19 cellular contexts compared by ENCODE assay signal in genomic region chr6:34565722-34566137, GRCh38. TPM values are rescaled to one million over a fixed set of nuclear protein-coding genes. Genes with fewer than 3 reads are reported as not detected.
A peak's percentile ranks its signal among the peaks of the same experiment; 100 is the strongest.
DNase-seq lines count a peak whose midpoint lies in the region; ATAC-seq, FAIRE-seq and TF ChIP-seq lines count a peak whose summit lies in the region.
"Had no signal": no experiment of that assay in that cellular context is flagged by ENCODE, and none has a peak within 500 bp of the region (broad histone marks: within the 10 kb centered on the region; RNA-seq: fewer than 3 reads in every experiment).

No MANE protein-coding gene starts in this region.

- H3K79me2 ChIP-seq in SK-N-SH (ENCODE audit: insufficient read depth): no peaks in the 10 kb centered on the region
- no peaks in the 10 kb centered on the region for H3K79me2 ChIP-seq in GM12878 (ENCODE audit: control insufficient read depth, insufficient read depth, low read length)

- no peaks in the 10 kb centered on the region for H3K79me1 ChIP-seq in neuronal stem cell (ENCODE audit: low read depth, low read length)

- H3K27ac ChIP-seq in SK-N-SH (ENCODE audit: low read depth in 2 of 2, low read length in 1 of 2): no peak overlapping the region
- H3K27ac ChIP-seq in GM12878 (ENCODE audit: control insufficient read depth, insufficient read depth): no peak overlapping the region
- H3K27ac ChIP-seq in neuronal stem cell (replicated peaks; ENCODE audit: low read length): no peak overlapping the region
- no peak overlapping the region for H3K27ac ChIP-seq in CD8-positive, alpha-beta memory T cell (ENCODE audit: low read depth, low read length)
- H3K27ac ChIP-seq: Peyer's patch had no signal

- no peak overlapping the region for H3K4me3 Mint-ChIP-seq in CD8-positive, alpha-beta memory T cell
- H3K4me3 Mint-ChIP-seq: B cell; CD4-positive, alpha-beta memory T cell; H9 had no signal

- no peaks in the 10 kb centered on the region for H3K9me2 ChIP-seq in SK-N-SH

- RAD21 ChIA-PET in GM12878 (lab: Charles Lee; ENCODE audit: unreplicated experiment): no interaction called here

- H3K27me3 Mint-ChIP-seq in CD8-positive, alpha-beta memory T cell: peaks cover 19 to 26% of the 10 kb centered on the region in 2 donors

- no peak overlapping the region for H3K4me3 ChIP-seq in SK-N-SH (ENCODE audit: low read depth in 2 of 2, low read length in 1 of 2)
- H3K4me3 ChIP-seq in GM12878: no peak overlapping the region
- no peak overlapping the region for H3K4me3 ChIP-seq in neuronal stem cell (ENCODE audit: low read length in 2 of 2)
- no peak overlapping the region for H3K4me3 ChIP-seq in CD8-positive, alpha-beta memory T cell (ENCODE audit: low read length)
- H3K4me3 ChIP-seq: Peyer's patch had no signal

- H3K23ac ChIP-seq in neuronal stem cell (ENCODE audit: low read depth, low read length, poor library complexity): no peak overlapping the region

- no peak for TF ChIP-seq CTCF in SK-N-SH (IDR thresholded peaks at IDR 0.05)
- no peak for TF ChIP-seq CTCF in GM12878 (IDR thresholded peaks at IDR 0.05 in 2 of 3, conservative IDR thresholded peaks at IDR 0.05 in 1 of 3; ENCODE audit: control insufficient read depth in 2 of 3, extremely low read depth in 1 of 3, insufficient read depth in 1 of 3, low read depth in 3 of 3, low read length in 3 of 3)

- DNase-seq in SK-N-SH (peak; percentile 31), NCI-H69 (lab: John Stamatoyannopoulos, UW) (peak; percentile 73), GM12878 (ENCODE audit: low read depth, low spot score) (no peak), neuronal stem cell (ENCODE audit: low spot score) (no peak)
- no peak for DNase-seq in activated CD4-positive, alpha-beta T cell treated with anti-CD3 and anti-CD28 coated beads, Interleukin-2, amount 50 U/mL, for 1 hour
- no peak for DNase-seq in CD8-positive, alpha-beta memory T cell
- DNase-seq: ACHN; CD4-positive, alpha-beta memory T cell; H9; Kasumi-1; NCI-H1436 treated with DMSO at 0.1 percent for 48 hours; NCI-H510A; Peyer's patch; Right ventricle myocardium superior; T-helper 2 cell had no signal

- H3F3A ChIP-seq in SK-N-SH (replicated peaks; ENCODE audit: insufficient read depth): no peaks in the 10 kb centered on the region

- no peaks in the 10 kb centered on the region for H3K4me1 Mint-ChIP-seq in CD8-positive, alpha-beta memory T cell
- H3K4me1 Mint-ChIP-seq: B cell; CD4-positive, alpha-beta memory T cell had no signal

- H3K14ac ChIP-seq in neuronal stem cell (ENCODE audit: low read length): no peak overlapping the region

- H2BK12ac ChIP-seq in neuronal stem cell (ENCODE audit: low read length): peak overlapping the region; percentile 34

- H3K27me3 ChIP-seq in SK-N-SH (ENCODE audit: insufficient read depth): no peaks in the 10 kb centered on the region
- no peaks in the 10 kb centered on the region; a peak in 1 of 4 replicates for H3K27me3 ChIP-seq in GM12878 (replicated peaks in 1 of 2; ENCODE audit: control insufficient read depth in 2 of 2, insufficient read depth in 2 of 2, low read length in 1 of 2)
- H3K27me3 ChIP-seq in neuronal stem cell (ENCODE audit: control insufficient read depth in 3 of 3, insufficient read depth in 3 of 3, low read depth in 1 of 3, low read length in 3 of 3): no peaks in the 10 kb centered on the region
- H3K27me3 ChIP-seq in CD8-positive, alpha-beta memory T cell (ENCODE audit: insufficient read depth, low read length, poor library complexity, severe bottlenecking): no peaks in the 10 kb centered on the region
- H3K27me3 ChIP-seq: Peyer's patch had no signal

- H3K27ac Mint-ChIP-seq in CD8-positive, alpha-beta memory T cell: no peak overlapping the region
- H3K27ac Mint-ChIP-seq: B cell; CD4-positive, alpha-beta memory T cell had no signal

- H3K9me3 ChIP-seq in SK-N-SH (no peaks in the 10 kb centered on the region), GM12878 (replicated peaks; ENCODE audit: control insufficient read depth, insufficient read depth, low read length) (no peaks in the 10 kb centered on the region), neuronal stem cell (replicated peaks in 1 of 2; ENCODE audit: control insufficient read depth in 2 of 2, insufficient read depth in 1 of 2, low read depth in 1 of 2, low read length in 2 of 2) (no peaks in the 10 kb centered on the region)
- no peaks in the 10 kb centered on the region for H3K9me3 ChIP-seq in CD8-positive, alpha-beta memory T cell (ENCODE audit: low read length)
- H3K9me3 ChIP-seq: Peyer's patch had no signal

- H2AK5ac ChIP-seq in neuronal stem cell (ENCODE audit: low read depth, low read length): peak overlapping the region; percentile 72

- ATAC-seq in SK-N-SH treated with all-trans-retinoic acid at 6 μM for 48 hours (no peak), GM12878 (no peak), GM19328 (IDR thresholded peaks at IDR 0.05; ENCODE audit: unreplicated experiment) (no peak)

- peak overlapping the region; percentile 60 for H3K18ac ChIP-seq in neuronal stem cell (ENCODE audit: low read length)

- H3K9ac ChIP-seq in SK-N-SH (no peak overlapping the region), GM12878 (ENCODE audit: control insufficient read depth, insufficient read depth, low read length) (no peak overlapping the region), neuronal stem cell (ENCODE audit: low read depth, low read length, poor library complexity) (no peak overlapping the region)

- no peak for FAIRE-seq in GM12878 (lab: Jason Lieb, UNC)

- BruUV-seq in GM12878 (replicated peaks; lab: Mats Ljungman, UMichigan): no TSS peak

- SMC1A ChIA-PET in GM12878 (lab: Charles Lee; ENCODE audit: uncharacterized antibody, unreplicated experiment): no interaction called here

- no peaks in the 10 kb centered on the region for H4K20me1 ChIP-seq in SK-N-SH (ENCODE audit: insufficient read depth)
- no peaks in the 10 kb centered on the region for H4K20me1 ChIP-seq in GM12878 (ENCODE audit: control insufficient read depth, insufficient read depth)

- H2AFZ ChIP-seq in SK-N-SH (ENCODE audit: low read depth): no peak overlapping the region
- no peak overlapping the region for H2AFZ ChIP-seq in GM12878 (ENCODE audit: control insufficient read depth, low read depth, low read length)
- H2AFZ ChIP-seq in neuronal stem cell (ENCODE audit: low read length): no peak overlapping the region

- no peak overlapping the region for H2BK5ac ChIP-seq in neuronal stem cell (ENCODE audit: low read length)

- H3K36me3 Mint-ChIP-seq in CD8-positive, alpha-beta memory T cell: no peaks in the 10 kb centered on the region
- H3K36me3 Mint-ChIP-seq: CD4-positive, alpha-beta memory T cell had no signal

- H3K4me2 ChIP-seq in SK-N-SH (no peak overlapping the region), GM12878 (ENCODE audit: control insufficient read depth, insufficient read depth) (no peak overlapping the region), neuronal stem cell (ENCODE audit: insufficient read depth, low read length, poor library complexity, severe bottlenecking) (no peak overlapping the region)

- H4K91ac ChIP-seq in neuronal stem cell (ENCODE audit: low read depth, low read length, poor library complexity): no peak overlapping the region

- H2BK120ac ChIP-seq in neuronal stem cell (ENCODE audit: low read depth, low read length): no peak overlapping the region

- no peak for TF ChIP-seq POLR2A in GM12878 (IDR thresholded peaks at IDR 0.05; ENCODE audit: low read depth, low read length)

- H3K36me3 ChIP-seq in SK-N-SH (replicated peaks in 1 of 2; ENCODE audit: control insufficient read depth in 1 of 2, insufficient read depth in 2 of 2, low read length in 1 of 2) (no peaks in the 10 kb centered on the region), GM12878 (ENCODE audit: control insufficient read depth in 2 of 2, insufficient read depth in 2 of 2, low read length in 1 of 2) (no peaks in the 10 kb centered on the region), neuronal stem cell (replicated peaks in 1 of 2; ENCODE audit: control insufficient read depth in 2 of 2, insufficient read depth in 2 of 2, low read length in 2 of 2) (no peaks in the 10 kb centered on the region)
- H3K36me3 ChIP-seq in CD8-positive, alpha-beta memory T cell (ENCODE audit: insufficient read depth, low read length): no peaks in the 10 kb centered on the region
- H3K36me3 ChIP-seq: Peyer's patch had no signal

- WGBS in SK-N-SH (ENCODE audit: low lambda C conversion rate): 61% methylated on average over 5 of the region's 5 CpGs
- WGBS in GM12878 (ENCODE audit: insufficient coverage, insufficient replicate concordance, low lambda C conversion rate, missing lambda C conversion rate): 34% methylated on average over 5 of the region's 5 CpGs
- no CpG with 5 or more reads among the region's 5 CpGs for WGBS in neuronal stem cell (ENCODE audit: extremely low coverage in 2 of 2, insufficient read length in 2 of 2, insufficient replicate concordance in 1 of 2), 2 donors

- H3K9me3 Mint-ChIP-seq in CD8-positive, alpha-beta memory T cell: no peaks in the 10 kb centered on the region
- H3K9me3 Mint-ChIP-seq: CD4-positive, alpha-beta memory T cell; H9 had no signal

- TF ChIP-seq EP300 in SK-N-SH (IDR thresholded peaks at IDR 0.05; ENCODE audit: borderline replicate concordance in 1 of 2, low read depth in 1 of 2, low read length in 1 of 2): no peak
- TF ChIP-seq EP300 in GM12878 (IDR thresholded peaks at IDR 0.05; ENCODE audit: borderline replicate concordance in 1 of 2, control insufficient read depth in 1 of 2, low read depth in 2 of 2, low read length in 2 of 2): no peak

- TF ChIP-seq RAD21 in SK-N-SH (IDR thresholded peaks at IDR 0.05; ENCODE audit: low read length): no peak
- 0 out of 2 replicates have a peak, but pooled peaks have one; percentile 7 for TF ChIP-seq RAD21 in GM12878 (IDR thresholded peaks at IDR 0.05; ENCODE audit: insufficient read depth, low read depth, low read length)

- intact Hi-C loops in GM12878 (cut with micrococcal nuclease; ENCODE audit: unreplicated experiment): no loop called here

- H4K8ac ChIP-seq in neuronal stem cell (ENCODE audit: low read depth, low read length): no peak overlapping the region

- peak overlapping the region; percentile 35 for H2BK15ac ChIP-seq in neuronal stem cell (ENCODE audit: low read length)

- in situ Hi-C loops in GM12878 (cut with MboI): no loop called here

- no peak overlapping the region for H3K4ac ChIP-seq in neuronal stem cell (ENCODE audit: low read length)

- CTCF ChIA-PET in SK-N-SH (lab: Yijun Ruan, JAX) (no interaction called here), GM12878 (lab: Yijun Ruan, JAX) (interaction anchor here (1.3 kb wide), 1 partner anchor 316 kb away, joined by 4 read pairs; no protein-coding TSS in a partner anchor)
- CTCF ChIA-PET in CD8-positive, alpha-beta memory T cell (lab: Charles Lee): no interaction called here

- POLR2A ChIA-PET in SK-N-SH (lab: Yijun Ruan, JAX) (no interaction called here), GM12878 (lab: Charles Lee) (no interaction called here)
- POLR2A ChIA-PET in CD8-positive, alpha-beta memory T cell (lab: Charles Lee): no interaction called here

- H3K4me1 ChIP-seq in SK-N-SH (ENCODE audit: control insufficient read depth in 1 of 2, insufficient read depth in 2 of 2, low read depth in 1 of 2, low read length in 1 of 2) (no peaks in the 10 kb centered on the region; a peak in 1 of 4 replicates), GM12878 (ENCODE audit: control insufficient read depth, insufficient read depth, low read length) (no peaks in the 10 kb centered on the region), neuronal stem cell (ENCODE audit: control insufficient read depth in 2 of 2, insufficient read depth in 1 of 2, low read depth in 1 of 2, low read length in 2 of 2) (peaks cover 15% of the 10 kb centered on the region in 2 donors)
- no peaks in the 10 kb centered on the region for H3K4me1 ChIP-seq in CD8-positive, alpha-beta memory T cell (ENCODE audit: insufficient read depth, low read length)
- H3K4me1 ChIP-seq: Peyer's patch had no signal

RNA-seq across cellular contexts. Expression of gene SPDEF, which starts 9.6 kb away (rescaled TPM):
- 0.03 and 0.10 TPM in 2 replicates for polyA plus RNA-seq in SK-N-SH (2012; rRNA removed)
- polyA plus RNA-seq in SK-N-SH (2012; cell fraction: cytosol; rRNA removed): 0.01 TPM in 1 of 2 replicates, not detected in the other
- polyA plus RNA-seq in SK-N-SH (2012; cell fraction: nucleus; rRNA removed): 0.23 and 0.27 TPM in 2 replicates
- total RNA-seq in GM12878 (2013; cell fraction: nucleolus; rRNA removed): 0.27 TPM in 1 of 2 replicates, not detected in the other
- not detected in 2 replicates for total RNA-seq in GM12878 (2014; rRNA removed)
- total RNA-seq in GM12878 (2014; rRNA removed; fragmentation: Illumina TruSeq; extraction: Trizol): not detected in 2 replicates
- total RNA-seq in GM12878 (2021): not detected in 2 replicates
- not detected for polyA plus RNA-seq in GM12878 (2011; ENCODE audit: low read depth)
- not detected in 2 replicates for polyA plus RNA-seq in GM12878 (2011; rRNA removed)
- 0.03 and 0.07 TPM in 2 replicates for polyA plus RNA-seq in GM12878 (2011; cell fraction: cytosol; rRNA removed)
- 0.06 and 0.18 TPM in 2 replicates for polyA plus RNA-seq in GM12878 (2011; cell fraction: nucleus; rRNA removed)
- polyA plus RNA-seq in GM12878 (2012): not detected in 2 replicates
- polyA plus RNA-seq in GM12878 (2014; fragmentation: Illumina TruSeq; extraction: Trizol): not detected in 2 replicates
- polyA plus RNA-seq in GM12878 (2014; fragmentation: Nextera tagmentation; extraction: Ambion mirVana): not detected
- polyA plus RNA-seq in GM12878 (2014; rRNA removed): not detected in 2 replicates
- polyA plus RNA-seq in GM12878 (2016; fragmentation: Nextera tagmentation; extraction: Ambion mirVana): not detected
- not detected in 2 replicates for polyA minus RNA-seq in GM12878 (2011; rRNA and poly(A)+ RNA removed)
- not detected in 2 replicates for polyA minus RNA-seq in GM12878 (2011; cell fraction: cytosol; rRNA and poly(A)+ RNA removed)
- not detected in 2 replicates for polyA minus RNA-seq in GM12878 (2011; cell fraction: nucleus; rRNA and poly(A)+ RNA removed)
- polyA plus RNA-seq in neuronal stem cell (2013, experiment 1 of 2): 0.18 TPM
- 0.18 TPM for polyA plus RNA-seq in neuronal stem cell (2013, experiment 2 of 2)
- total RNA-seq in CD8-positive, alpha-beta memory T cell: not detected
- polyA plus RNA-seq in CD8-positive, alpha-beta memory T cell: not detected
- total RNA-seq: B cell; CD4-positive, alpha-beta memory T cell; Daoy; Right ventricle myocardium superior had no signal
- polyA plus RNA-seq: CD4-positive, alpha-beta memory T cell had no signal

Comparison
In these comparisons a context has a peak if more than half of its experiments do, and no peak if none do; other contexts are left out.
1. DNase-seq: peak in SK-N-SH (single experiment) and NCI-H69 (single experiment); none in GM12878 (single experiment), neuronal stem cell (single experiment), activated CD4-positive, alpha-beta T cell treated with anti-CD3 and anti-CD28 coated beads, Interleukin-2, amount 50 U/mL, for 1 hour (single experiment) and CD8-positive, alpha-beta memory T cell (0 of 5).
2. Of the 26 proteins assayed by ChIP-seq in both GM12878 and SK-N-SH: peak only in GM12878: RAD21; only in SK-N-SH: none; in both: none; in neither: 25.